14 cellular contexts compared by ENCODE assay signal in the genomic region with DNA sequence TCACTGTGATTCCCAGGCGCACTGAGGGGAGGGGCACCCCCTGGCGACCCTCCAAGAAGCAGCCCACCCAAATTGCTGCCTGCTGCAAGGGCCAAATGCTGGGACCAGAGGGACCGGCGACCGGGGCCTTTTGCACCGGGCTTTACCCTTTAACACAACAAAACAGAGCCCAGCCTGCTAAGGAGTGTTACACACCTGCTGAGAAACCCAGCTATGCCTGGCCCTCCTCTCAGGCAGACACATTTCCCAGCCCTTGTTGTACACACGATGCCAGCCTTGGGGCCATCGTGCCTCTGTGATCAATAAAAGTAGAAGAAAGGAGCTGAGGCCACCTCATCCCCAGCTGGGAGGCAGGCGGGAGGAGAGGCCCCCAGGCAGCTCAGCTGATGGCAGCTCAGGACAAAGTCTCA. TPM values are rescaled to one million over a fixed set of nuclear protein-coding genes. Genes with fewer than 3 reads are reported as not detected.
DNase-seq lines count a peak whose midpoint lies in the region; ATAC-seq and TF ChIP-seq lines count a peak whose summit lies in the region.
"Had no signal": no experiment of that assay in that cellular context is flagged by ENCODE, and none has a peak within 500 bp of the region (broad histone marks: within the 10 kb centered on the region; RNA-seq: fewer than 3 reads in every experiment).

No MANE protein-coding gene starts in this region.

- H3K79me2 ChIP-seq in H9 (ENCODE audit: insufficient read depth, low read length) = no peaks in the 10 kb centered on the region

- no peak overlapping the region for H4K8ac ChIP-seq in H9 (replicated peaks; ENCODE audit: insufficient read length, low read depth, low read length)

- no peak overlapping the region for H3T11ph ChIP-seq in H9 (ENCODE audit: low read length)

- H3K36me3 Mint-ChIP-seq in H9 (ENCODE audit: insufficient read depth in 1 of 3, low read depth in 3 of 3) (no peaks in the 10 kb centered on the region), nephron progenitor cell (ENCODE audit: low read depth) (no peaks in the 10 kb centered on the region)

- peak overlapping the region; percentile 69 for H3K18ac ChIP-seq in H9 (ENCODE audit: insufficient read length, low read depth, low read length)

- H4K5ac ChIP-seq in H9 (ENCODE audit: insufficient read length, low read depth, low read length) = no peak overlapping the region

- peaks cover 5% of the 10 kb centered on the region for H3K23me2 ChIP-seq in H9 (ENCODE audit: insufficient read length, low read depth, low read length, poor library complexity, severe bottlenecking)

- no peak overlapping the region for H4K91ac ChIP-seq in H9 (ENCODE audit: insufficient read length, low read depth, low read length)

- DNase-seq in H9 (no peak), NCI-H146 treated with DMSO at 0.1 percent for 48 hours (lab: John Stamatoyannopoulos, UW; ENCODE audit: unreplicated experiment) (peak; percentile 36), ecto neural progenitor cell (ENCODE audit: low spot score) (peak; percentile 60), nephron progenitor cell (peak; percentile 22), Kasumi-1 (lab: John Stamatoyannopoulos, UW) (no peak), SIG-M5 (lab: John Stamatoyannopoulos, UW) (no peak)
- no peak for DNase-seq in stimulated activated CD4-positive, alpha-beta T cell treated with anti-CD3 and anti-CD28 coated beads, Interleukin-4, amount 100 ng/mL, for 24 hours
- DNase-seq: activated naive CD4-positive, alpha-beta T cell treated with anti-CD3 and anti-CD28 coated beads, Interleukin-2, amount 50 U/mL, for 16 hours; DMS79 treated with DMSO at 0.1 percent for 48 hours; head of caudate nucleus; NCI-H1694; NCI-H446 treated with DMSO at 0.1 percent for 48 hours; stimulated activated CD4-positive, alpha-beta T cell treated with anti-CD3 and anti-CD28 coated beads, Interleukin-15, amount 100 ng/mL, for 24 hours had no signal

- no peak overlapping the region for H2BK12ac ChIP-seq in H9 (ENCODE audit: insufficient read length, low read depth, low read length)

- no peaks in the 10 kb centered on the region for H3K79me1 ChIP-seq in H9 (ENCODE audit: insufficient read depth, low read depth, low read length, poor library complexity, severe bottlenecking)

- no peaks in the 10 kb centered on the region for H3K27me3 ChIP-seq in H9 (ENCODE audit: insufficient read depth, low read length)

- H2BK20ac ChIP-seq in H9 (ENCODE audit: low read depth, low read length, poor library complexity, severe bottlenecking) = no peak overlapping the region

- H3K4ac ChIP-seq in H9 (ENCODE audit: low read depth, low read length) = no peak overlapping the region

- H2BK120ac ChIP-seq in H9 (ENCODE audit: low read depth, low read length, poor library complexity, severe bottlenecking) = no peak overlapping the region

- no peaks in the 10 kb centered on the region for H4K20me1 ChIP-seq in H9 (ENCODE audit: control insufficient read depth, insufficient read depth, insufficient read length)

- H3K4me1 Mint-ChIP-seq in H9 (peaks cover 21 to 31% of the 10 kb centered on the region in 2 experiments), nephron progenitor cell (peaks cover 20% of the 10 kb centered on the region)

- no peak overlapping the region for H3K56ac ChIP-seq in H9 (ENCODE audit: insufficient read length, low read depth, low read length)

- no peaks in the 10 kb centered on the region; a peak in 1 of 5 replicates for H3K9me3 Mint-ChIP-seq in H9
- no peaks in the 10 kb centered on the region for H3K9me3 Mint-ChIP-seq in nephron progenitor cell

- H2BK15ac ChIP-seq in H9 (ENCODE audit: low read depth, low read length) = no peak overlapping the region

- H3K4me1 ChIP-seq in H9 (ENCODE audit: insufficient read depth, low read length) = no peaks in the 10 kb centered on the region

- H3K9ac ChIP-seq in H9 (ENCODE audit: extremely low read depth, insufficient read length, low read length) = no peak overlapping the region

- H3K4me3 Mint-ChIP-seq in H9 = peak overlapping the region in 1 of 2 experiments; percentile 68; a peak in 2 of 5 replicates
- no peak overlapping the region for H3K4me3 Mint-ChIP-seq in nephron progenitor cell

- H2AK5ac ChIP-seq in H9 (ENCODE audit: insufficient read length, low read length) = no peak overlapping the region

- no peak overlapping the region for H2AFZ ChIP-seq in H9 (ENCODE audit: low read length)

- no peak for ATAC-seq in GM19455 (IDR thresholded peaks at IDR 0.05; ENCODE audit: unreplicated experiment)

- no peak overlapping the region for H3K27ac ChIP-seq in H9 (ENCODE audit: insufficient read length, low read depth, low read length)

- WGBS in H9 (ENCODE audit: extremely low coverage, insufficient read length, low lambda C conversion rate) = no CpG with 5 or more reads among the region's 9 CpGs

- H3K9me3 ChIP-seq in H9 (ENCODE audit: control insufficient read depth, low read depth, low read length) = no peaks in the 10 kb centered on the region

- peaks cover 2% of the 10 kb centered on the region; the same call in 1 of the 2 replicates for H3K27me3 Mint-ChIP-seq in H9 (ENCODE audit: low read depth)
- peaks cover 21% of the 10 kb centered on the region for H3K27me3 Mint-ChIP-seq in nephron progenitor cell (ENCODE audit: low read depth, poor library complexity)

- peak overlapping the region; percentile 41 for H3K4me2 ChIP-seq in H9 (ENCODE audit: insufficient read depth, insufficient read length, low read length)

- H2BK5ac ChIP-seq in H9 (ENCODE audit: insufficient read length, low read length) = no peak overlapping the region

- 0 out of 2 replicates have a peak overlapping the region, but pooled peaks have one; percentile 39 for H3K14ac ChIP-seq in H9 (ENCODE audit: insufficient read depth, low read length)

- H3K23ac ChIP-seq in H9 (ENCODE audit: insufficient read length, low read depth, low read length) = no peak overlapping the region

- no peak for TF ChIP-seq CTCF in H9 (conservative IDR thresholded peaks at IDR 0.05)
- TF ChIP-seq CTCF in nephron progenitor cell (IDR thresholded peaks at IDR 0.05) = no peak

- H3K27ac Mint-ChIP-seq in H9 = peak overlapping the region; percentile 23 to 79 (median 72); a peak in 2 of 7 replicates
- H3K27ac Mint-ChIP-seq in nephron progenitor cell = no peak overlapping the region

RNA-seq across cellular contexts. Expression of a gene that starts 46.2 kb away (rescaled TPM):
- total RNA-seq in H9 (2021) = 138 and 146 TPM in 2 replicates

Comparison
In these comparisons a context has a peak if more than half of its experiments do, and no peak if none do; other contexts are left out.
1. DNase-seq: peak in NCI-H146 treated with DMSO at 0.1 percent for 48 hours (single experiment), ecto neural progenitor cell (single experiment) and nephron progenitor cell (single experiment); none in H9 (single experiment), stimulated activated CD4-positive, alpha-beta T cell treated with anti-CD3 and anti-CD28 coated beads, Interleukin-4, amount 100 ng/mL, for 24 hours (single experiment), Kasumi-1 (0 of 2) and SIG-M5 (single experiment).